ENCODE assay signal across 1 cellular context in the genomic region with DNA sequence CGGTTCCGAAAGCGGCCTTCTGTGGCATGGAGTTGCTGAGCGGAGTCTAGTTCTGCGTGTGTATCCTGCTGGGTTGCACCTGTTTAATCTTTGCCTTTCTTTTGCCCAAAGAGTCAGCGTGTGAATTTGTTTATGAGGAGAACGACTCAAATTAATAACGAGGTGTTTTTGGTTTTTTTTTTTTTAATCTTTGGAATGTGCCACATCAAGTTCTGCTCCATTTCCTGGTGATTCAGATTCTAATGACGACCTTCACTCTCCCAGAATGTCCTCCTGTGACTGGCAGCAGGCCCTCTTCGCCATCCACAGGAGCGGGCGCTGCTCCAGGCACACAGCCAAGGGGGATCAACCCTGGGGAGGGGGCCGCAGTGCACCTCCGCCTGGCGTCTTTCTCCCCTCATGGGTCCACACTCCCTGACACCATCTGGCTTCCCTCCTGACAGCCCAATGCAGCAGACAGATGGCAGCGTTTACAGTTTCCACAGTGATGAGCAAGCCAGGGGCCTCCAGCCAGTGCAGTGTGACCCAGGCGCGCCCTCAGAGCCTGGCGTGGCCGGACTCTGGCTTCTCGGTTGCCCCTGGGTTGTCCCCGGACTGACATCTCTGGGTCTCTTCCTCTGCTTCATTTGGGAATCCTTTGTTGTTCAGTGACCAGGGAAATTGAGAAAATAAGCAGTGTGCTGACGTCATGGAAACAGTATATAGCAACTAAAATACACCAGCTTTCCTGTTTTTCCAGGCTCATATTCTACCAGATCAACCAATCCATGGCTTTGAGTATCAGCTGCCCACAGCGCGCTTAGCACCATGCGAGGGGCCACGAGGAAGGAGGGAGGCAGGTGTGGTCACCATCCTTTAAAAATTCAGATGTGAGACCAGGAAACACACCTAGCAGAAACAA.
TF ChIP-seq lines count a peak whose summit lies in the region.

No MANE protein-coding gene starts in this region.

TF ChIP-seq in GM23338, 12 proteins besides CTCF, POLR2A, EP300 and RAD21 (continued from another document):
- TF ChIP-seq, protein P1, sequence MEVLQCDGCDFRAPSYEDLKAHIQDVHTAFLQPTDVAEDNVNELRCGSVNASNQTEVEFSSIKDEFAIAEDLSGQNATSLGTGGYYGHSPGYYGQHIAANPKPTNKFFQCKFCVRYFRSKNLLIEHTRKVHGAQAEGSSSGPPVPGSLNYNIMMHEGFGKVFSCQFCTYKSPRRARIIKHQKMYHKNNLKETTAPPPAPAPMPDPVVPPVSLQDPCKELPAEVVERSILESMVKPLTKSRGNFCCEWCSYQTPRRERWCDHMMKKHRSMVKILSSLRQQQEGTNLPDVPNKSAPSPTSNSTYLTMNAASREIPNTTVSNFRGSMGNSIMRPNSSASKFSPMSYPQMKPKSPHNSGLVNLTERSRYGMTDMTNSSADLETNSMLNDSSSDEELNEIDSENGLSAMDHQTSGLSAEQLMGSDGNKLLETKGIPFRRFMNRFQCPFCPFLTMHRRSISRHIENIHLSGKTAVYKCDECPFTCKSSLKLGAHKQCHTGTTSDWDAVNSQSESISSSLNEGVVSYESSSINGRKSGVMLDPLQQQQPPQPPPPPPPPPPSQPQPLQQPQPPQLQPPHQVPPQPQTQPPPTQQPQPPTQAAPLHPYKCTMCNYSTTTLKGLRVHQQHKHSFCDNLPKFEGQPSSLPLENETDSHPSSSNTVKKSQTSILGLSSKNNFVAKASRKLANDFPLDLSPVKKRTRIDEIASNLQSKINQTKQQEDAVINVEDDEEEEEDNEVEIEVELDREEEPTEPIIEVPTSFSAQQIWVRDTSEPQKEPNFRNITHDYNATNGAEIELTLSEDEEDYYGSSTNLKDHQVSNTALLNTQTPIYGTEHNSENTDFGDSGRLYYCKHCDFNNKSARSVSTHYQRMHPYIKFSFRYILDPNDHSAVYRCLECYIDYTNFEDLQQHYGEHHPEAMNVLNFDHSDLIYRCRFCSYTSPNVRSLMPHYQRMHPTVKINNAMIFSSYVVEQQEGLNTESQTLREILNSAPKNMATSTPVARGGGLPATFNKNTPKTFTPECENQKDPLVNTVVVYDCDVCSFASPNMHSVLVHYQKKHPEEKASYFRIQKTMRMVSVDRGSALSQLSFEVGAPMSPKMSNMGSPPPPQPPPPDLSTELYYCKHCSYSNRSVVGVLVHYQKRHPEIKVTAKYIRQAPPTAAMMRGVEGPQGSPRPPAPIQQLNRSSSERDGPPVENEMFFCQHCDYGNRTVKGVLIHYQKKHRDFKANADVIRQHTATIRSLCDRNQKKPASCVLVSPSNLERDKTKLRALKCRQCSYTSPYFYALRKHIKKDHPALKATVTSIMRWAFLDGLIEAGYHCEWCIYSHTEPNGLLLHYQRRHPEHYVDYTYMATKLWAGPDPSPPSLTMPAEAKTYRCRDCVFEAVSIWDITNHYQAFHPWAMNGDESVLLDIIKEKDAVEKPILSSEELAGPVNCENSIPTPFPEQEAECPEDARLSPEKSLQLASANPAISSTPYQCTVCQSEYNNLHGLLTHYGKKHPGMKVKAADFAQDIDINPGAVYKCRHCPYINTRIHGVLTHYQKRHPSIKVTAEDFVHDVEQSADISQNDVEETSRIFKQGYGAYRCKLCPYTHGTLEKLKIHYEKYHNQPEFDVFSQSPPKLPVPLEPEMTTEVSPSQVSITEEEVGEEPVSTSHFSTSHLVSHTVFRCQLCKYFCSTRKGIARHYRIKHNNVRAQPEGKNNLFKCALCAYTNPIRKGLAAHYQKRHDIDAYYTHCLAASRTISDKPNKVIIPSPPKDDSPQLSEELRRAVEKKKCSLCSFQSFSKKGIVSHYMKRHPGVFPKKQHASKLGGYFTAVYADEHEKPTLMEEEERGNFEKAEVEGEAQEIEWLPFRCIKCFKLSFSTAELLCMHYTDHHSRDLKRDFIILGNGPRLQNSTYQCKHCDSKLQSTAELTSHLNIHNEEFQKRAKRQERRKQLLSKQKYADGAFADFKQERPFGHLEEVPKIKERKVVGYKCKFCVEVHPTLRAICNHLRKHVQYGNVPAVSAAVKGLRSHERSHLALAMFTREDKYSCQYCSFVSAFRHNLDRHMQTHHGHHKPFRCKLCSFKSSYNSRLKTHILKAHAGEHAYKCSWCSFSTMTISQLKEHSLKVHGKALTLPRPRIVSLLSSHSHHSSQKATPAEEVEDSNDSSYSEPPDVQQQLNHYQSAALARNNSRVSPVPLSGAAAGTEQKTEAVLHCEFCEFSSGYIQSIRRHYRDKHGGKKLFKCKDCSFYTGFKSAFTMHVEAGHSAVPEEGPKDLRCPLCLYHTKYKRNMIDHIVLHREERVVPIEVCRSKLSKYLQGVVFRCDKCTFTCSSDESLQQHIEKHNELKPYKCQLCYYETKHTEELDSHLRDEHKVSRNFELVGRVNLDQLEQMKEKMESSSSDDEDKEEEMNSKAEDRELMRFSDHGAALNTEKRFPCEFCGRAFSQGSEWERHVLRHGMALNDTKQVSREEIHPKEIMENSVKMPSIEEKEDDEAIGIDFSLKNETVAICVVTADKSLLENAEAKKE (CRISPR knock-in tag; IDR thresholded peaks at IDR 0.05): no peak
- no peak for TF ChIP-seq ZNF114 (CRISPR knock-in tag; IDR thresholded peaks at IDR 0.05)
- TF ChIP-seq ZNF331 (CRISPR knock-in tag; IDR thresholded peaks at IDR 0.05; ENCODE audit: low read depth): no peak
- no peak for TF ChIP-seq EZH2phosphoT487 (IDR thresholded peaks at IDR 0.05; ENCODE audit: unreplicated experiment)
- no peak for TF ChIP-seq EZH2 (IDR thresholded peaks at IDR 0.05; ENCODE audit: low read depth, unreplicated experiment)
- TF ChIP-seq POLR2AphosphoS5 (IDR thresholded peaks at IDR 0.05; ENCODE audit: low read depth): no peak
